In genomic region chr12:74917743-74918142, GRCh38 we compare ENCODE assay signal across 8 cellular contexts.
"Had no signal": no experiment of that assay in that cellular context is flagged by ENCODE, and none has a peak within 500 bp of the region (broad histone marks: within the 10 kb centered on the region; RNA-seq: fewer than 3 reads in every experiment).

No MANE protein-coding gene starts in this region.

- DNase-seq: GM23248, GOT3, H7, H9, HCEC 1CT, HFFc6 had no signal

- H3K4me3 Mint-ChIP-seq: GM23338, H9, HFFc6 had no signal

- H3K27ac Mint-ChIP-seq: GM23338, H9, HFFc6 had no signal

- H3K9me3 ChIP-seq: HAP-1 had no signal

- H3K4me2 ChIP-seq: GM23338 had no signal

- H3K27ac ChIP-seq: GM23248 had no signal

- H3K4me1 Mint-ChIP-seq: GM23338, H9 had no signal

- H2AFZ ChIP-seq: GM23248, GM23338 had no signal

- ATAC-seq: GM23338 had no signal

- H3K36me3 ChIP-seq: HAP-1 had no signal

- H3K9ac ChIP-seq: GM23248 had no signal

- H3K4me3 ChIP-seq: GM23248, GM23338, HAP-1 had no signal

- H3K4me1 ChIP-seq: HAP-1 had no signal

- H3K9me3 Mint-ChIP-seq: GM23338, HFFc6 had no signal
